In the genomic region with DNA sequence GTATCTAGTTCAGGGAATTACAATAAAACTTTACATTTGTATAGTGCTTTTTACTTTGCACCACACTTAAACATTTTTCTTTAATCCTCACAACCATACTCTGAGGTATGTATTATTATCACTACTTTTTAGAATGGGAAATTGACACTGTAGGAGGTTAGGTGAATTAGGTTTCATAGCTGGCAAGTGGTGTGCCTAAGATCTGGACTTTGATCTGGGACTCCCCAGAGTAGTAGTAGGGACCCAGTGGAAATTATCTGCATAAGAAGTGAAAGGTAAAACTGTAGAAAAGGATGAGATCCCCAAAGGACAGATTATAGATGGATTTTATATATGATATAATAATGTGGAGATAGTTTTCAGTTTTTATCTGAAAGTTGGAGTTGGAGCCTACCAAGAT, we compare ENCODE assay signal across 30 cellular contexts.
"Had no signal": no experiment of that assay in that cellular context is flagged by ENCODE, and none has a peak within 500 bp of the region (broad histone marks: within the 10 kb centered on the region; RNA-seq: fewer than 3 reads in every experiment).

No MANE protein-coding gene starts in this region.

- FAIRE-seq: colon had no signal

- DNase-seq: activated B cell treated with CpG ODN at 0.5 μM for 24 hours; activated CD4-positive, alpha-beta T cell treated with anti-CD3 and anti-CD28 coated beads for 48 hours; activated CD4-positive, alpha-beta T cell treated with anti-CD3 and anti-CD28 coated beads, Interleukin-2, amount 50 U/mL, for 1 hour; activated CD4-positive, alpha-beta T cell treated with anti-CD3 and anti-CD28 coated beads, Interleukin-2, amount 50 U/mL, for 48 hours; activated CD8-positive, alpha-beta memory T cell treated with anti-CD3 and anti-CD28 coated beads for 24 hours; activated CD8-positive, alpha-beta T cell treated with anti-CD3 and anti-CD28 coated beads for 36 hours; activated gamma-delta T cell; activated naive CD4-positive, alpha-beta T cell; activated naive CD4-positive, alpha-beta T cell treated with anti-CD3 and anti-CD28 coated beads, Interleukin-2, amount 10 ng/mL, durations not matched to agents 7 days and 5 days; activated naive CD8-positive, alpha-beta T cell treated with anti-CD3 and anti-CD28 coated beads, Interleukin-2, amount 10 ng/mL, durations not matched to agents 7 days and 5 days; activated T-cell treated with anti-CD3 and anti-CD28 coated beads, Interleukin-2, amount 50 U/mL, for 48 hours; caudate nucleus; cortex of kidney; dermis blood vessel endothelial cell; effector CD4-positive, alpha-beta T cell; effector memory CD8-positive, alpha-beta T cell; erythroblast; foreskin keratinocyte; gastrocnemius medialis; glutamatergic neuron; T-helper 1 cell; T-helper 17 cell; T1000; WERI-Rb-1 had no signal

- H3K4me3 ChIP-seq: ascending aorta, breast epithelium, esophagus muscularis mucosa, gastrocnemius medialis had no signal

- ATAC-seq: activated CD4-positive, CD25-positive, alpha-beta regulatory T cell treated with anti-CD3 and anti-CD28 coated beads, Interleukin-2, amount 50 U/mL, for 24 hours; activated CD8-positive, alpha-beta T cell treated with anti-CD3 and anti-CD28 coated beads for 36 hours; activated naive CD4-positive, alpha-beta T cell treated with anti-CD3 and anti-CD28 coated beads, Interleukin-2, amount 50 U/mL, for 72 hours; effector memory CD8-positive, alpha-beta T cell; foreskin keratinocyte; gastrocnemius medialis; T-helper 17 cell had no signal

- H3K27ac ChIP-seq: ascending aorta, breast epithelium, esophagus muscularis mucosa, foreskin keratinocyte, WERI-Rb-1 had no signal

- H3K9me3 ChIP-seq: ascending aorta, breast epithelium, esophagus muscularis mucosa, gastrocnemius medialis had no signal

- H3K4me1 ChIP-seq: ascending aorta, breast epithelium, esophagus muscularis mucosa, foreskin keratinocyte had no signal

- H3K27me3 ChIP-seq: ascending aorta, breast epithelium, esophagus muscularis mucosa, foreskin keratinocyte, gastrocnemius medialis had no signal
